In genomic region chr1:19869929-19870328, GRCh38 we compare ENCODE assay signal across 1 cellular context.
TF ChIP-seq lines count a peak whose summit lies in the region.

No MANE protein-coding gene starts in this region.

TF ChIP-seq in K562, 482 proteins besides CTCF, POLR2A, EP300 and RAD21 (continued from another document and continues in another):
- peak in 1 of 2 experiments; percentile 75; a peak in 2 of 4 replicates for TF ChIP-seq MNT (conservative IDR thresholded peaks at IDR 0.05)
- TF ChIP-seq ZBTB9 (CRISPR knock-in tag; IDR thresholded peaks at IDR 0.05), result peak; percentile 92; the same call in 1 of the 2 replicates
- no peak for TF ChIP-seq IRF9 (tag; IDR thresholded peaks at IDR 0.05)
- TF ChIP-seq MYNN (IDR thresholded peaks at IDR 0.05), result peak; percentile 82
- no peak for TF ChIP-seq MYNN (CRISPR knock-in tag; IDR thresholded peaks at IDR 0.05)
- no peak for TF ChIP-seq ELK3 (CRISPR knock-in tag; IDR thresholded peaks at IDR 0.05)
- no peak for TF ChIP-seq ZNF23 (CRISPR knock-in tag; IDR thresholded peaks at IDR 0.05)
- TF ChIP-seq ZNF707 (CRISPR knock-in tag; conservative IDR thresholded peaks at IDR 0.05), result no peak
- TF ChIP-seq NFYB (IDR thresholded peaks at IDR 0.05; ENCODE audit: extremely low read depth, insufficient read length), result no peak
- TF ChIP-seq MECOM (CRISPR knock-in tag; IDR thresholded peaks at IDR 0.05), result peak; percentile 90
- peak; percentile 71; the same call in 1 of the 2 replicates for TF ChIP-seq TCF7 (IDR thresholded peaks at IDR 0.05; ENCODE audit: borderline replicate concordance)
- peak; percentile 79 for TF ChIP-seq NFE2 (IDR thresholded peaks at IDR 0.05; ENCODE audit: low read depth)
- no peak for TF ChIP-seq ZBTB49 (CRISPR knock-in tag; IDR thresholded peaks at IDR 0.05; ENCODE audit: borderline replicate concordance)
- no peak for TF ChIP-seq ZBTB8A (IDR thresholded peaks at IDR 0.05; ENCODE audit: partially characterized antibody)
- no peak for TF ChIP-seq FOXA3 (CRISPR knock-in tag; conservative IDR thresholded peaks at IDR 0.05 in 1 of 2, IDR thresholded peaks at IDR 0.05 in 1 of 2)
- TF ChIP-seq TCF15 (CRISPR knock-in tag; IDR thresholded peaks at IDR 0.05), result no peak
- TF ChIP-seq ZBTB33 (CRISPR knock-in tag; IDR thresholded peaks at IDR 0.05), result no peak
- TF ChIP-seq NBN (IDR thresholded peaks at IDR 0.05; ENCODE audit: low read depth), result peak; percentile 88
- TF ChIP-seq CUX1 (CRISPR knock-in tag; IDR thresholded peaks at IDR 0.05), result peak; percentile 91
- TF ChIP-seq ZNF277 (CRISPR knock-in tag; IDR thresholded peaks at IDR 0.05; ENCODE audit: borderline replicate concordance), result no peak
- TF ChIP-seq ARID4B (CRISPR knock-in tag; IDR thresholded peaks at IDR 0.05), result no peak
- no peak; the same call in 1 of the 2 replicates for TF ChIP-seq EZH2 (IDR thresholded peaks at IDR 0.05; ENCODE audit: borderline replicate concordance, low read depth, low read length)
- no peak for TF ChIP-seq ESRRB (CRISPR knock-in tag; IDR thresholded peaks at IDR 0.05; ENCODE audit: borderline replicate concordance)
- TF ChIP-seq L3MBTL2 (IDR thresholded peaks at IDR 0.05), result no peak
- TF ChIP-seq ZNF280A (IDR thresholded peaks at IDR 0.05; ENCODE audit: low read depth, partially characterized antibody), result no peak
- peak; percentile 85 for TF ChIP-seq CREM (IDR thresholded peaks at IDR 0.05; ENCODE audit: low read depth)
- peak; percentile 97 for TF ChIP-seq SMARCA4 (IDR thresholded peaks at IDR 0.05)
- TF ChIP-seq ZBTB26 (CRISPR knock-in tag; IDR thresholded peaks at IDR 0.05), result no peak
- no peak for TF ChIP-seq HOXB6 (CRISPR knock-in tag; IDR thresholded peaks at IDR 0.05; ENCODE audit: borderline replicate concordance)
- TF ChIP-seq PML (IDR thresholded peaks at IDR 0.05; ENCODE audit: low read length), result peak; percentile 100
